ENCODE assay signal across 1 cellular context in genomic region chr4:70629469-70630090, GRCh38.
TF ChIP-seq lines count a peak whose summit lies in the region.

No MANE protein-coding gene starts in this region.

TF ChIP-seq in WTC11, 78 proteins besides CTCF, POLR2A, EP300 and RAD21 (continued from another document):
- no peak for TF ChIP-seq ZNF281 (CRISPR knock-in tag; IDR thresholded peaks at IDR 0.05)
- no peak for TF ChIP-seq MAX (CRISPR knock-in tag; IDR thresholded peaks at IDR 0.05)
- no peak for TF ChIP-seq ZNF416 (CRISPR knock-in tag; IDR thresholded peaks at IDR 0.05)
- TF ChIP-seq, protein P1, sequence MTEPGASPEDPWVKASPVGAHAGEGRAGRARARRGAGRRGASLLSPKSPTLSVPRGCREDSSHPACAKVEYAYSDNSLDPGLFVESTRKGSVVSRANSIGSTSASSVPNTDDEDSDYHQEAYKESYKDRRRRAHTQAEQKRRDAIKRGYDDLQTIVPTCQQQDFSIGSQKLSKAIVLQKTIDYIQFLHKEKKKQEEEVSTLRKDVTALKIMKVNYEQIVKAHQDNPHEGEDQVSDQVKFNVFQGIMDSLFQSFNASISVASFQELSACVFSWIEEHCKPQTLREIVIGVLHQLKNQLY (CRISPR knock-in tag; IDR thresholded peaks at IDR 0.05): no peak
- no peak for TF ChIP-seq TEAD1 (CRISPR knock-in tag; IDR thresholded peaks at IDR 0.05)
- TF ChIP-seq JAZF1 (CRISPR knock-in tag; IDR thresholded peaks at IDR 0.05): no peak
- no peak for TF ChIP-seq FOXJ3 (CRISPR knock-in tag; IDR thresholded peaks at IDR 0.05; ENCODE audit: borderline replicate concordance)
